ENCODE assay signal across 8 cellular contexts in the genomic region with DNA sequence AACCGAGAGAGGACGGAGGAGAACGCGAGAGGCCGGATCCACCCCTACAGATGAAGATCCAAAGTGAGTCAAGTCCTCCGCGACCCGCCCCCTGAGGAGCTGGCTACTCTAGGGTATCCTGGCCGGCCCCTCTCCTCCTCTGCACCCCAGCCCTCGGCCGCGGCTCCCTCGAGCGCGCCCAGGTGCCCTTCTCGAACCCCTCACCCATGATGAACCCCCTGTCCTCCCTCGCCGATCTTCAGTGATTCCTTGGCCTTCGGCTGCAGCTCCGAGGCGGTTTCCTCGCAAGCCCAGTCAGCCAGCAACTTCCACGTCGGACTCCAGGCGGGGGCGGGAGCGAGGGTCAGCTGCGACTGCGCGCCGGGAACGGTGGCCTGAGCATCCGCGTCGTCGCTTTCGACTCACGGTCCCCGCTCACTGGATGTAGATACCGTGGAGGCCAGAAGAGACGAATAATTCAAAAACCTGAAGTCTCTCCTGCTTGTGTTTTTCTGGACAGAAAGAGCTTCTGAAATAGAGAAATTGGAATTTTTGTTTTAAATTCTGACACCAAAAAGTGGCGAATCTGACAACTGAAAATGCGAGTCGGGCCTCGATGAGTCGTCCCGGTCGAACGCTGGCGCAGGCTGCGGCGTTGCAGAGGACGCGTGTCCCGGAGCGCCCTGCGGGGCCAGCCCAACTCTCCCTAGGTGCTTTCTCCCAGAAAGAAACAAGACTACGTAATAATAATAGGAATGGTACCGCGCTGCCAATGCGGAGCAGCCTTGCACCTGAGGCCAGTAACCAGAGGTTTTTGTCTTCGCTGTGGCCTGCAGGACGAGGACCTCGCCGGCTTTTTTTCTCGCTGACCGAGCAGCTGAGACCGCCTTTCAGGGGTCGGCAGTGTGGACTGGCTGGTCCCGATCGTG. TPM values are rescaled to one million over a fixed set of nuclear protein-coding genes. Genes with fewer than 3 reads are reported as not detected.
A peak's percentile ranks its signal among the peaks of the same experiment; 100 is the strongest.
DNase-seq lines count a peak whose midpoint lies in the region; ATAC-seq and TF ChIP-seq lines count a peak whose summit lies in the region.

TSS of gene ARL1 (minus strand) at position 335 of the 908 bp plus-strand sequence. CDS start at position 208, 127 bp downstream.

- H3K9me3 ChIP-seq in HUES64 (ENCODE audit: insufficient read depth, low read depth, low read length) (no peaks in the 10 kb centered on the region), mucosa of descending colon (no peaks in the 10 kb centered on the region)

- TF ChIP-seq CTCF in epithelial cell of esophagus (IDR thresholded peaks at IDR 0.05; ENCODE audit: insufficient read depth, low read depth, low read length, missing control alignments) (no peak), mucosa of descending colon (IDR thresholded peaks at IDR 0.05) (no peak)

- peak within 1 kb of the TSS; percentile 75 for H3K27ac ChIP-seq in HUES64 (ENCODE audit: low read depth, low read length)

- H3K36me3 ChIP-seq in HUES64 (ENCODE audit: insufficient read depth, low read length) (peaks cover 15% of the 10 kb centered on the region), mucosa of descending colon (ENCODE audit: low read depth) (no peaks in the 10 kb centered on the region)

- peak within 1 kb of the TSS; percentile 93 for H3K4me3 ChIP-seq in HUES64 (ENCODE audit: low read length)
- peak within 1 kb of the TSS; percentile 93 for H3K4me3 ChIP-seq in epithelial cell of esophagus (ENCODE audit: low read length)
- peak within 1 kb of the TSS; percentile 69 for H3K4me3 ChIP-seq in mucosa of descending colon

- DNase-seq in DMS 273 treated with DMSO at 0.1 percent for 48 hours (lab: John Stamatoyannopoulos, UW) (peak; percentile 52), OCI-M1 (lab: John Stamatoyannopoulos, UW) (peak; percentile 89), activated T-cell treated with anti-CD3 and anti-CD28 coated beads for 24 hours (ENCODE audit: low read depth) (peak; percentile 80), epithelial cell of esophagus (ENCODE audit: low read depth) (peak; percentile 93), mucosa of descending colon (peak; percentile 88 to 91 (median 90))
- DNase-seq in stimulated activated CD8-positive, alpha-beta memory T cell treated with anti-CD3 and anti-CD28 coated beads, Interleukin-4, amount 100 ng/mL, for 1 hour (ENCODE audit: low read depth in 2 of 2, low spot score in 1 of 2) = peak; percentile 40 to 60

- intact Hi-C loops in mucosa of descending colon (cut with DNase I, micrococcal nuclease) = no loop called here

- ATAC-seq in GM21515 (IDR thresholded peaks at IDR 0.05; ENCODE audit: unreplicated experiment) = peak; percentile 90
- peak; percentile 95 for ATAC-seq in mucosa of descending colon

- peak within 1 kb of the TSS; percentile 89 for H3K9ac ChIP-seq in HUES64 (ENCODE audit: low read depth, low read length)

- H3K27me3 ChIP-seq in HUES64 (ENCODE audit: insufficient read depth, low read length) = no peaks in the 10 kb centered on the region

- under 1% methylated on average over 71 of the region's 71 CpGs for WGBS in HUES64

- H3K4me1 ChIP-seq in HUES64 (ENCODE audit: insufficient read depth, low read length) (peaks cover 4% of the 10 kb centered on the region; the same call in 1 of the 2 replicates), mucosa of descending colon (ENCODE audit: low read depth) (peaks cover 10% of the 10 kb centered on the region)

RNA-seq across cellular contexts. Expression of gene ARL1, which starts in this region (rescaled TPM):
- 36.0 TPM for polyA plus RNA-seq in HUES64 (2013, experiment 1 of 2)
- 39.8 TPM for polyA plus RNA-seq in HUES64 (2013, experiment 2 of 2)
- total RNA-seq in mucosa of descending colon = 10 to 100 TPM; 70.6 to 77.8 (median 73.0) TPM

Comparison
In these comparisons a context has a peak if more than half of its experiments do, and no peak if none do; other contexts are left out.
1. Peak in every context shown above with its lines: DNase-seq, ATAC-seq, H3K4me3 ChIP-seq and H3K27ac ChIP-seq.